In the genomic region with DNA sequence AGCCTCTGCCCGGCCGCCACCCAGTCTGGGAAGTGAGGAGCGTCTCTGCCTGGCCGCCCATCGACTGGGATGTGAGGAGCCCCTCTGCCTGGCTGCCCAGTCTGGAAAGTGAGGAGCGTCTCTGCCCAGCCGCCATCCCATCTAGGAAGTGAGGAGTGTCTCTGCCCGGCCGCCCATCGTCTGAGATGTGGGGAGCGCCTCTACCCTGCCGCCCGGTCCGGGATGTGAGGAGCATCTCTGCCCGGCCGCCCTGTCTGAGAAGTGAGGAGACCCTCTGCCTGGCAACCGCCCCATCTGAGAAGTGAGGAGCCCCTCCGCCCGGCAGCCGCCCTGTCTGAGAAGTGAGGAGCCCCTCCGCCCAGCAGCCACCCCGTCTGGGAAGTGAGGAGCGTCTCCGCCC, we compare ENCODE assay signal across 4 cellular contexts. TPM values are rescaled to one million over a fixed set of nuclear protein-coding genes. Genes with fewer than 3 reads are reported as not detected.
"Had no signal": no experiment of that assay in that cellular context is flagged by ENCODE, and none has a peak within 500 bp of the region (broad histone marks: within the 10 kb centered on the region; RNA-seq: fewer than 3 reads in every experiment).

No MANE protein-coding gene starts in this region.

RNA-seq across cellular contexts. Expression of a gene that starts 43.6 kb away (rescaled TPM):
- total RNA-seq: naive thymus-derived CD4-positive, alpha-beta T cell; naive thymus-derived CD8-positive, alpha-beta T cell; natural killer cell; natural killer cell treated with Interleukin-12 subunit alpha and Interleukin-12 subunit beta and Interleukin-15 and Interleukin-18, amount 100 ng/mL, for 72 hours had no signal
- polyA plus RNA-seq: naive thymus-derived CD4-positive, alpha-beta T cell; naive thymus-derived CD8-positive, alpha-beta T cell had no signal
